Comparison of ENCODE assay signal across 9 cellular contexts in the genomic region with DNA sequence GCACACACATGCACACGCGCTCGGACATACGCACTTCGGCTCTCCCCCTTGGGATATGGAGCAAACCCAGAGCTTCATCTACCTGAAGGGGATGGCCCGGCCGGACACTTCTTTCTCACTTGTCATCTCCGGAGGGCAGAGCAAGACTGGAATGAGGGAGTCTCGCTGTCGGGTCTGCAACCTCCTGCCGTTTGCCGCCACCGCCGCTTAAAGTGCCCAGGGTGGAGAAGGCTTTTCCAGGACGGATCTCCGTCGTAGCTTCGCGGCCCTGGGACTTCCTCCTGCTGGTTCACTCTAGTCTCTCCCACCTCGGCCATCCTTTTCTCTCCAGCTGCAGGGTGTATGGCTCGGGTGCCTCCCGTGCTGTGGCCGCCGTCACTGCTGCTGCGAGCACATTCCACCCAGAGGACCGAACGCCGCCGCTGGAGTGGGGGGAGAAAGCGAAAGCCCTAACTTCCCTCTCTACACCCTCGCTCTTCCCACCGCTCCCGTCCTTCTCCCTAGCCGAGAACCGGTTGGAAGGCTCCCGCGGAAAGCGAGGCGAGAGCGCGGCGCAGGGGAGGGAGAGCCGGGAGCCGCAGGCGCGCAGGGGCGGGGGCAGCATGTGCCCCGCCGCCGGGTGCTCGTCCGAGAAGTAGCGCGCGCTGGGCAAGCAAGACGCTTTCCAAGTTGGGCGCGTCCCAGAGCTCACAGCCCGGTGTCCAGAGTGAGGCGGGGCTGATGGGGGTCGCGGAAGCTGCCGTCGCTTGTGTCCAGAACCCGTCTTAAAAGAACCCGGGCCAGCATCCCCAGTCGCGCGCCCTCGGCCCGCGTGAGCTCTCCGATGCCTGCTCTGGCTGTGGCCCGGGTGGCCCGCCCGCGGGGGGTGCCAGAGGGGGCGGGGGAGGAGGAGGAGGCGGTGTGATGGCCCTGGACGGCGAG. TPM values are rescaled to one million over a fixed set of nuclear protein-coding genes. Genes with fewer than 3 reads are reported as not detected.
DNase-seq lines count a peak whose midpoint lies in the region; ATAC-seq and TF ChIP-seq lines count a peak whose summit lies in the region.
"Had no signal": no experiment of that assay in that cellular context is flagged by ENCODE, and none has a peak within 500 bp of the region (broad histone marks: within the 10 kb centered on the region; RNA-seq: fewer than 3 reads in every experiment).

A gene with protein sequence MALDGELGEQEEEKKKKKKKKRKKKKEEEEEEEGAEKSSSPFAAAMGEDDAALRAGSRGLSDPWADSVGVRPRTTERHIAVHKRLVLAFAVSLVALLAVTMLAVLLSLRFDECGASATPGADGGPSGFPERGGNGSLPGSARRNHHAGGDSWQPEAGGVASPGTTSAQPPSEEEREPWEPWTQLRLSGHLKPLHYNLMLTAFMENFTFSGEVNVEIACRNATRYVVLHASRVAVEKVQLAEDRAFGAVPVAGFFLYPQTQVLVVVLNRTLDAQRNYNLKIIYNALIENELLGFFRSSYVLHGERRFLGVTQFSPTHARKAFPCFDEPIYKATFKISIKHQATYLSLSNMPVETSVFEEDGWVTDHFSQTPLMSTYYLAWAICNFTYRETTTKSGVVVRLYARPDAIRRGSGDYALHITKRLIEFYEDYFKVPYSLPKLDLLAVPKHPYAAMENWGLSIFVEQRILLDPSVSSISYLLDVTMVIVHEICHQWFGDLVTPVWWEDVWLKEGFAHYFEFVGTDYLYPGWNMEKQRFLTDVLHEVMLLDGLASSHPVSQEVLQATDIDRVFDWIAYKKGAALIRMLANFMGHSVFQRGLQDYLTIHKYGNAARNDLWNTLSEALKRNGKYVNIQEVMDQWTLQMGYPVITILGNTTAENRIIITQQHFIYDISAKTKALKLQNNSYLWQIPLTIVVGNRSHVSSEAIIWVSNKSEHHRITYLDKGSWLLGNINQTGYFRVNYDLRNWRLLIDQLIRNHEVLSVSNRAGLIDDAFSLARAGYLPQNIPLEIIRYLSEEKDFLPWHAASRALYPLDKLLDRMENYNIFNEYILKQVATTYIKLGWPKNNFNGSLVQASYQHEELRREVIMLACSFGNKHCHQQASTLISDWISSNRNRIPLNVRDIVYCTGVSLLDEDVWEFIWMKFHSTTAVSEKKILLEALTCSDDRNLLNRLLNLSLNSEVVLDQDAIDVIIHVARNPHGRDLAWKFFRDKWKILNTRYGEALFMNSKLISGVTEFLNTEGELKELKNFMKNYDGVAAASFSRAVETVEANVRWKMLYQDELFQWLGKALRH (plus strand): TSS at position 630 of the 921 bp plus-strand sequence. CDS start 274 bp downstream, at position 904.

- no peak within 1 kb of the TSS for H3K27ac Mint-ChIP-seq in activated T-cell treated with anti-CD3 and anti-CD28 coated beads, Interleukin-2, amount 50 U/mL, for 24 hours

- CTCF ChIA-PET in PC-3 (lab: Charles Lee): no interaction called here

- peak within 1 kb of the TSS; percentile 79 for H3K9ac ChIP-seq in PC-3 (ENCODE audit: low read length)

- BruUV-seq in PC-3 (replicated peaks; lab: Mats Ljungman, UMichigan): no TSS peak

- peak; percentile 8 to 59 for DNase-seq in NCI-H526 (lab: John Stamatoyannopoulos, UW)
- no peak for DNase-seq in NCI-H526 treated with DMSO at 0.1 percent for 48 hours (lab: John Stamatoyannopoulos, UW)
- peak; percentile 60 for DNase-seq in PC-3
- DNase-seq in mucosa of descending colon: no peak
- peak; percentile 79 for DNase-seq in upper lobe of right lung
- no peak for DNase-seq in activated T-cell treated with anti-CD3 and anti-CD28 coated beads, Interleukin-2, amount 50 U/mL, for 24 hours

- peaks cover 10% of the 10 kb centered on the region for H3K4me1 Mint-ChIP-seq in activated T-cell treated with anti-CD3 and anti-CD28 coated beads, Interleukin-2, amount 50 U/mL, for 24 hours (ENCODE audit: low read depth)

- H3K36me3 Mint-ChIP-seq in activated T-cell treated with anti-CD3 and anti-CD28 coated beads, Interleukin-2, amount 50 U/mL, for 24 hours (ENCODE audit: low read depth): no peaks in the 10 kb centered on the region

- peaks cover 100% of the 10 kb centered on the region for H3K79me2 ChIP-seq in PC-3 (ENCODE audit: low read length)

- no peaks in the 10 kb centered on the region for H3F3A ChIP-seq in PC-3 (ENCODE audit: low read length, unreplicated experiment)

- H3K4me2 ChIP-seq in PC-3 (ENCODE audit: low read length): peak within 1 kb of the TSS; percentile 82

- H3K9me2 ChIP-seq in PC-3 (replicated peaks; ENCODE audit: low read length): no peaks in the 10 kb centered on the region

- H3K36me3 ChIP-seq in PC-3 (ENCODE audit: low read depth, low read length): no peaks in the 10 kb centered on the region
- no peaks in the 10 kb centered on the region for H3K36me3 ChIP-seq in mucosa of descending colon (ENCODE audit: low read depth)
- no peaks in the 10 kb centered on the region for H3K36me3 ChIP-seq in upper lobe of right lung

- POLR2A ChIA-PET in PC-3 (lab: Charles Lee; ENCODE audit: unreplicated experiment): interaction anchor here (0.6 kb wide), 2 partner anchors 19 to 1578 kb away, joined by 3 read pairs; no protein-coding TSS in a partner anchor

- no peak within 1 kb of the TSS for H3K4me3 Mint-ChIP-seq in activated T-cell treated with anti-CD3 and anti-CD28 coated beads, Interleukin-2, amount 50 U/mL, for 24 hours

- H3K27ac ChIP-seq in PC-3 (ENCODE audit: low read length) (peak within 1 kb of the TSS; percentile 63), upper lobe of right lung (peak within 1 kb of the TSS; percentile 71)

- H2AFZ ChIP-seq in PC-3 (ENCODE audit: low read length): peak within 1 kb of the TSS; percentile 82

- ATAC-seq in PC-3 (peak; percentile 30), esophagus mucosa (peak; percentile 26), mucosa of descending colon (peak; percentile 40), upper lobe of right lung (peak; percentile 79), HG02642 (IDR thresholded peaks at IDR 0.05; ENCODE audit: poor library complexity, unreplicated experiment) (no peak)

- intact Hi-C loops in PC-3 (cut with micrococcal nuclease): loop anchor here (1.0 kb wide), 1 partner anchor 24 kb away; no protein-coding TSS in a partner anchor
- intact Hi-C loops in mucosa of descending colon (cut with DNase I, micrococcal nuclease): no loop called here
- intact Hi-C loops in upper lobe of right lung (cut with DNase I): no loop called here

- TF ChIP-seq CTCF in PC-3 (conservative IDR thresholded peaks at IDR 0.05; ENCODE audit: low read depth, low read length): no peak
- no peak for TF ChIP-seq CTCF in mucosa of descending colon (IDR thresholded peaks at IDR 0.05)
- no peak for TF ChIP-seq CTCF in upper lobe of right lung (IDR thresholded peaks at IDR 0.05)

- H3K27me3 ChIP-seq in PC-3 (ENCODE audit: low read length) (no peaks in the 10 kb centered on the region), upper lobe of right lung (peaks cover 29% of the 10 kb centered on the region)

- peak within 1 kb of the TSS; percentile 98 for H3K4me3 ChIP-seq in PC-3 (ENCODE audit: low read length)
- H3K4me3 ChIP-seq in mucosa of descending colon: no peak within 1 kb of the TSS
- H3K4me3 ChIP-seq in upper lobe of right lung: peak within 1 kb of the TSS; percentile 55

- H3K9me3 ChIP-seq in PC-3 (ENCODE audit: low read length): no peaks in the 10 kb centered on the region
- H3K9me3 ChIP-seq in mucosa of descending colon: no peaks in the 10 kb centered on the region
- H3K9me3 ChIP-seq in upper lobe of right lung: no peaks in the 10 kb centered on the region

- H3K4me1 ChIP-seq in PC-3 (ENCODE audit: insufficient read depth, low read length) (peaks cover 53% of the 10 kb centered on the region), mucosa of descending colon (ENCODE audit: low read depth) (no peaks in the 10 kb centered on the region), upper lobe of right lung (peaks cover 5% of the 10 kb centered on the region)

- no peaks in the 10 kb centered on the region for H4K20me1 ChIP-seq in PC-3 (ENCODE audit: low read length)

- H3K9me3 Mint-ChIP-seq in activated T-cell treated with anti-CD3 and anti-CD28 coated beads, Interleukin-2, amount 50 U/mL, for 24 hours: no peaks in the 10 kb centered on the region

- peaks cover 55% of the 10 kb centered on the region for H3K27me3 Mint-ChIP-seq in activated T-cell treated with anti-CD3 and anti-CD28 coated beads, Interleukin-2, amount 50 U/mL, for 24 hours

RNA-seq across cellular contexts. Expression of the gene that starts here (rescaled TPM):
- total RNA-seq in PC-3 (2014; rRNA removed) (16.5 and 17.7 TPM in 2 replicates), esophagus mucosa (0.08 TPM), mucosa of descending colon (10 to 100 TPM in 1 of 3 donors, 1 to 10 TPM in 2; 4.7 to 11.2 (median 6.2) TPM), upper lobe of right lung (7.3 TPM)
- total RNA-seq: activated CD8-positive, alpha-beta memory T cell treated with anti-CD3 and anti-CD28 coated beads for 36 hours had no signal

Comparison
In these comparisons a context has a peak if more than half of its experiments do, and no peak if none do; other contexts are left out.
1. DNase-seq: peak in NCI-H526 (2 of 2), PC-3 (single experiment) and upper lobe of right lung (single experiment); none in NCI-H526 treated with DMSO at 0.1 percent for 48 hours (single experiment), mucosa of descending colon (0 of 3) and activated T-cell treated with anti-CD3 and anti-CD28 coated beads, Interleukin-2, amount 50 U/mL, for 24 hours (single experiment).
2. Peak in ATAC-seq in esophagus mucosa; RNA of the gene not detected or under 1 TPM.